In genomic region chr18:79521806-79522205, GRCh38 we compare ENCODE assay signal across 15 cellular contexts.
DNase-seq lines count a peak whose midpoint lies in the region; ATAC-seq and TF ChIP-seq lines count a peak whose summit lies in the region.
"Had no signal": no experiment of that assay in that cellular context is flagged by ENCODE, and none has a peak within 500 bp of the region (broad histone marks: within the 10 kb centered on the region; RNA-seq: fewer than 3 reads in every experiment).

No MANE protein-coding gene starts in this region.

- ATAC-seq in upper lobe of right lung (no peak), upper lobe of left lung (ENCODE audit: low FRiP score in 2 of 2) (no peak), GM19395 (IDR thresholded peaks at IDR 0.05; ENCODE audit: unreplicated experiment) (no peak)
- ATAC-seq: foreskin keratinocyte, right lobe of liver had no signal

- peaks cover 64% of the 10 kb centered on the region for H3K4me1 ChIP-seq in effector memory CD4-positive, alpha-beta T cell (ENCODE audit: control insufficient read depth, insufficient read depth, low read length, poor library complexity, severe bottlenecking)
- H3K4me1 ChIP-seq in upper lobe of right lung (peaks cover 16% of the 10 kb centered on the region), upper lobe of left lung (peaks cover 12 to 37% (median 20%) of the 10 kb centered on the region in 4 donors)
- H3K4me1 ChIP-seq: foreskin keratinocyte, neural progenitor cell, right lobe of liver had no signal

- peak overlapping the region; percentile 99 for H3K27ac Mint-ChIP-seq in activated naive CD4-positive, alpha-beta T cell treated with anti-CD3 and anti-CD28 coated beads, Interleukin-2, amount 50 U/mL, for 24 hours
- peak overlapping the region; percentile 92 for H3K27ac Mint-ChIP-seq in activated CD4-positive, alpha-beta T cell treated with anti-CD3 and anti-CD28 coated beads, Interleukin-2, amount 10 ng/mL, durations not matched to agents 24 days and 14 days
- H3K27ac Mint-ChIP-seq: neural progenitor cell had no signal

- H3K36me3 ChIP-seq in effector memory CD4-positive, alpha-beta T cell (ENCODE audit: control insufficient read depth, insufficient read depth, low read length) = peaks cover under 1% of the 10 kb centered on the region
- no peaks in the 10 kb centered on the region for H3K36me3 ChIP-seq in upper lobe of right lung
- no peaks in the 10 kb centered on the region for H3K36me3 ChIP-seq in upper lobe of left lung
- H3K36me3 ChIP-seq: brain microvascular endothelial cell, neural progenitor cell, right lobe of liver had no signal

- peaks cover 4% of the 10 kb centered on the region for H3K36me3 Mint-ChIP-seq in activated naive CD4-positive, alpha-beta T cell treated with anti-CD3 and anti-CD28 coated beads, Interleukin-2, amount 50 U/mL, for 24 hours
- H3K36me3 Mint-ChIP-seq in activated CD4-positive, alpha-beta T cell treated with anti-CD3 and anti-CD28 coated beads, Interleukin-2, amount 10 ng/mL, durations not matched to agents 24 days and 14 days (ENCODE audit: low read depth) = peaks cover 18% of the 10 kb centered on the region
- H3K36me3 Mint-ChIP-seq: neural progenitor cell had no signal

- H3K9me3 Mint-ChIP-seq in activated naive CD4-positive, alpha-beta T cell treated with anti-CD3 and anti-CD28 coated beads, Interleukin-2, amount 50 U/mL, for 24 hours = no peaks in the 10 kb centered on the region
- no peaks in the 10 kb centered on the region for H3K9me3 Mint-ChIP-seq in activated CD4-positive, alpha-beta T cell treated with anti-CD3 and anti-CD28 coated beads, Interleukin-2, amount 10 ng/mL, durations not matched to agents 24 days and 14 days
- H3K9me3 Mint-ChIP-seq: neural progenitor cell had no signal

- TF ChIP-seq POLR2A in upper lobe of left lung (IDR thresholded peaks at IDR 0.05) = no peak

- H3K27me3 Mint-ChIP-seq in activated naive CD4-positive, alpha-beta T cell treated with anti-CD3 and anti-CD28 coated beads, Interleukin-2, amount 50 U/mL, for 24 hours = no peaks in the 10 kb centered on the region
- H3K27me3 Mint-ChIP-seq in activated CD4-positive, alpha-beta T cell treated with anti-CD3 and anti-CD28 coated beads, Interleukin-2, amount 10 ng/mL, durations not matched to agents 24 days and 14 days = no peaks in the 10 kb centered on the region

- H3K9me3 ChIP-seq in effector memory CD4-positive, alpha-beta T cell (ENCODE audit: control insufficient read depth, low read length) = no peaks in the 10 kb centered on the region
- H3K9me3 ChIP-seq in upper lobe of right lung (no peaks in the 10 kb centered on the region), upper lobe of left lung (no peaks in the 10 kb centered on the region)
- H3K9me3 ChIP-seq: right lobe of liver had no signal

- peaks cover 89% of the 10 kb centered on the region for H3K4me1 Mint-ChIP-seq in activated naive CD4-positive, alpha-beta T cell treated with anti-CD3 and anti-CD28 coated beads, Interleukin-2, amount 50 U/mL, for 24 hours
- H3K4me1 Mint-ChIP-seq in activated CD4-positive, alpha-beta T cell treated with anti-CD3 and anti-CD28 coated beads, Interleukin-2, amount 10 ng/mL, durations not matched to agents 24 days and 14 days = peaks cover 66% of the 10 kb centered on the region

- H3K27me3 ChIP-seq in effector memory CD4-positive, alpha-beta T cell (replicated peaks; ENCODE audit: control insufficient read depth, insufficient read depth, low read length, poor library complexity, severe bottlenecking) = no peaks in the 10 kb centered on the region
- H3K27me3 ChIP-seq in upper lobe of right lung (no peaks in the 10 kb centered on the region), upper lobe of left lung (no peaks in the 10 kb centered on the region)
- H3K27me3 ChIP-seq: foreskin keratinocyte, neural progenitor cell, right lobe of liver had no signal

- no peak for DNase-seq in activated naive CD4-positive, alpha-beta T cell treated with Interleukin-2 at 50 U/mL for 16 hours
- DNase-seq in activated CD4-positive, alpha-beta T cell treated with anti-CD3 and anti-CD28 coated beads, Interleukin-2, amount 10 ng/mL, durations not matched to agents 24 days and 14 days = no peak
- DNase-seq in effector memory CD4-positive, alpha-beta T cell = no peak
- DNase-seq in upper lobe of right lung = peak; percentile 11
- no peak for DNase-seq in NCI-H1092 (lab: John Stamatoyannopoulos, UW)
- DNase-seq in upper lobe of left lung = no peak
- DNase-seq: brain microvascular endothelial cell, Calu3, foreskin keratinocyte, NCI-H2107, NCI-H82 had no signal

- H3K27ac ChIP-seq in effector memory CD4-positive, alpha-beta T cell (ENCODE audit: insufficient read depth, low read length, poor library complexity, severe bottlenecking) = peak overlapping the region; percentile 85
- H3K27ac ChIP-seq in upper lobe of right lung (no peak overlapping the region), upper lobe of left lung (no peak overlapping the region)
- H3K27ac ChIP-seq: brain microvascular endothelial cell, foreskin keratinocyte, neural progenitor cell, right lobe of liver had no signal

- WGBS in upper lobe of left lung, 2 donors = 91% methylated on average over 4 of the region's 6 CpGs; no CpG with 5 or more reads in 1 of the 2 donors

- peak overlapping the region; percentile 82 for H3K4me3 Mint-ChIP-seq in activated naive CD4-positive, alpha-beta T cell treated with anti-CD3 and anti-CD28 coated beads, Interleukin-2, amount 50 U/mL, for 24 hours
- peak overlapping the region; percentile 76 for H3K4me3 Mint-ChIP-seq in activated CD4-positive, alpha-beta T cell treated with anti-CD3 and anti-CD28 coated beads, Interleukin-2, amount 10 ng/mL, durations not matched to agents 24 days and 14 days
- H3K4me3 Mint-ChIP-seq: neural progenitor cell had no signal

- no peak for TF ChIP-seq EP300 in upper lobe of left lung (IDR thresholded peaks at IDR 0.05)

- intact Hi-C loops in activated CD4-positive, alpha-beta T cell treated with anti-CD3 and anti-CD28 coated beads, Interleukin-2, amount 10 ng/mL, durations not matched to agents 24 days and 14 days (cut with micrococcal nuclease) = loop anchor here (2.0 to 5.0 kb wide), 3 partner anchors 15 to 455 kb away; partner anchors contain the start of gene ATP9B
- intact Hi-C loops in upper lobe of right lung (cut with DNase I) = no loop called here

- H3K4me3 ChIP-seq in effector memory CD4-positive, alpha-beta T cell (ENCODE audit: insufficient read depth, low read depth, low read length, poor library complexity, severe bottlenecking) = peak overlapping the region; percentile 30
- H3K4me3 ChIP-seq in upper lobe of right lung (no peak overlapping the region), upper lobe of left lung (no peak overlapping the region)
- H3K4me3 ChIP-seq: neural progenitor cell, right lobe of liver had no signal

- TF ChIP-seq CTCF in upper lobe of right lung (IDR thresholded peaks at IDR 0.05) = no peak
- no peak for TF ChIP-seq CTCF in upper lobe of left lung (IDR thresholded peaks at IDR 0.05)
